24 cellular contexts compared by ENCODE assay signal in genomic region chrX:19792412-19792811, GRCh38.
DNase-seq lines count a peak whose midpoint lies in the region; ATAC-seq and TF ChIP-seq lines count a peak whose summit lies in the region.
"Had no signal": no experiment of that assay in that cellular context is flagged by ENCODE, and none has a peak within 500 bp of the region (broad histone marks: within the 10 kb centered on the region; RNA-seq: fewer than 3 reads in every experiment).

No MANE protein-coding gene starts in this region.

- in situ Hi-C loops in HAP-1 (cut with MboI; ENCODE audit: low sequenced_read_pairs), result no loop called here

- peaks cover 54% of the 10 kb centered on the region for H3K36me3 Mint-ChIP-seq in activated CD8-positive, alpha-beta T cell treated with anti-CD3 and anti-CD28 coated beads, Interleukin-2, amount 10 ng/mL, durations not matched to agents 7 days and 5 days (ENCODE audit: low read depth)
- H3K36me3 Mint-ChIP-seq in activated CD8-positive, alpha-beta T cell treated with anti-CD3 and anti-CD28 coated beads for 36 hours (ENCODE audit: low read depth), result peaks cover 40% of the 10 kb centered on the region

- no peak for ATAC-seq in activated CD8-positive, alpha-beta T cell treated with anti-CD3 and anti-CD28 coated beads, Interleukin-2, amount 10 ng/mL, durations not matched to agents 7 days and 5 days
- no peak for ATAC-seq in activated CD8-positive, alpha-beta T cell treated with anti-CD3 and anti-CD28 coated beads for 36 hours
- ATAC-seq: A549, esophagus mucosa, Right ventricle myocardium inferior had no signal

- H3K9me3 Mint-ChIP-seq in activated CD8-positive, alpha-beta T cell treated with anti-CD3 and anti-CD28 coated beads, Interleukin-2, amount 10 ng/mL, durations not matched to agents 7 days and 5 days (ENCODE audit: insufficient read depth), result no peaks in the 10 kb centered on the region
- H3K9me3 Mint-ChIP-seq in activated CD8-positive, alpha-beta T cell treated with anti-CD3 and anti-CD28 coated beads for 36 hours, result no peaks in the 10 kb centered on the region
- H3K9me3 Mint-ChIP-seq: activated naive CD8-positive, alpha-beta T cell treated with anti-CD3 and anti-CD28 coated beads, Interleukin-2, amount 10 ng/mL, durations not matched to agents 7 days and 5 days; T-helper 1 cell treated with Interleukin-12 subunit alpha and Interleukin-12 subunit beta and Interleukin-4 antibody, amounts not matched to agents 30 μg/mL and 1 μg/mL, for 36 hours had no signal

- H3K4me3 ChIP-seq in Karpas-422 (ENCODE audit: low read length), result no peak overlapping the region
- no peak overlapping the region for H3K4me3 ChIP-seq in smooth muscle cell
- H3K4me3 ChIP-seq in vagina, result no peak overlapping the region
- no peak overlapping the region for H3K4me3 ChIP-seq in BE2C (ENCODE audit: low read depth, low read length)
- no peak overlapping the region for H3K4me3 ChIP-seq in HAP-1
- H3K4me3 ChIP-seq: A549, BLaER1 had no signal

- peaks cover 72% of the 10 kb centered on the region for H3K4me1 Mint-ChIP-seq in activated CD8-positive, alpha-beta T cell treated with anti-CD3 and anti-CD28 coated beads, Interleukin-2, amount 10 ng/mL, durations not matched to agents 7 days and 5 days (ENCODE audit: low read depth)
- peaks cover 75% of the 10 kb centered on the region for H3K4me1 Mint-ChIP-seq in activated CD8-positive, alpha-beta T cell treated with anti-CD3 and anti-CD28 coated beads for 36 hours (ENCODE audit: low read depth)

- H3K36me3 ChIP-seq in Karpas-422 (ENCODE audit: insufficient read depth, low read length) (no peaks in the 10 kb centered on the region), smooth muscle cell (ENCODE audit: low read depth) (no peaks in the 10 kb centered on the region), vagina (no peaks in the 10 kb centered on the region), BE2C (no peaks in the 10 kb centered on the region), HAP-1 (replicated peaks) (no peaks in the 10 kb centered on the region)
- H3K36me3 ChIP-seq: BLaER1 had no signal

- H3K79me2 ChIP-seq in Karpas-422 (ENCODE audit: low read length) (peaks cover 78% of the 10 kb centered on the region), smooth muscle cell (ENCODE audit: low read depth) (no peaks in the 10 kb centered on the region)

- no peaks in the 10 kb centered on the region for H3K9me2 ChIP-seq in Karpas-422 (replicated peaks; ENCODE audit: insufficient read depth, low read length)

- H3K27ac Mint-ChIP-seq in activated CD8-positive, alpha-beta T cell treated with anti-CD3 and anti-CD28 coated beads, Interleukin-2, amount 10 ng/mL, durations not matched to agents 7 days and 5 days, result peak overlapping the region; percentile 25
- H3K27ac Mint-ChIP-seq in activated CD8-positive, alpha-beta T cell treated with anti-CD3 and anti-CD28 coated beads for 36 hours, result no peak overlapping the region

- H2AFZ ChIP-seq in Karpas-422 (ENCODE audit: low read length) (no peak overlapping the region), smooth muscle cell (ENCODE audit: low read depth) (no peak overlapping the region)

- H3K4me2 ChIP-seq in Karpas-422 (ENCODE audit: low read depth, low read length, poor library complexity, severe bottlenecking), result peak overlapping the region; percentile 24
- H3K4me2 ChIP-seq in smooth muscle cell, result no peak overlapping the region
- H3K4me2 ChIP-seq: A549, BLaER1 had no signal

- POLR2A ChIA-PET in activated CD8-positive, alpha-beta T cell treated with anti-CD3 and anti-CD28 coated beads, Interleukin-2, amount 10 ng/mL, durations not matched to agents 7 days and 5 days (lab: Charles Lee), result no interaction called here
- POLR2A ChIA-PET in activated CD8-positive, alpha-beta T cell treated with anti-CD3 and anti-CD28 coated beads for 36 hours (lab: Charles Lee), result interaction anchor here (0.6 to 0.8 kb wide), 2 partner anchors 15 to 94 kb away, joined by 3 read pairs; no protein-coding TSS in a partner anchor

- no peaks in the 10 kb centered on the region for H4K20me1 ChIP-seq in Karpas-422 (ENCODE audit: insufficient read depth, low read depth, low read length)
- no peaks in the 10 kb centered on the region for H4K20me1 ChIP-seq in smooth muscle cell (ENCODE audit: low read depth)
- H4K20me1 ChIP-seq: BLaER1 had no signal

- no peaks in the 10 kb centered on the region for H3K27me3 Mint-ChIP-seq in activated CD8-positive, alpha-beta T cell treated with anti-CD3 and anti-CD28 coated beads, Interleukin-2, amount 10 ng/mL, durations not matched to agents 7 days and 5 days (ENCODE audit: low read depth)
- no peaks in the 10 kb centered on the region for H3K27me3 Mint-ChIP-seq in activated CD8-positive, alpha-beta T cell treated with anti-CD3 and anti-CD28 coated beads for 36 hours
- H3K27me3 Mint-ChIP-seq: activated naive CD8-positive, alpha-beta T cell treated with anti-CD3 and anti-CD28 coated beads, Interleukin-2, amount 10 ng/mL, durations not matched to agents 7 days and 5 days had no signal

- H3K9ac ChIP-seq in Karpas-422 (ENCODE audit: low read length) (no peak overlapping the region; the same call in 1 of the 2 replicates), smooth muscle cell (ENCODE audit: low read depth) (no peak overlapping the region)
- H3K9ac ChIP-seq: BLaER1 had no signal

- TF ChIP-seq CTCF in activated CD8-positive, alpha-beta T cell treated with anti-CD3 and anti-CD28 coated beads for 36 hours (IDR thresholded peaks at IDR 0.05), result no peak
- TF ChIP-seq CTCF in smooth muscle cell (IDR thresholded peaks at IDR 0.05; ENCODE audit: borderline replicate concordance, insufficient read depth, poor library complexity, severe bottlenecking) (no peak), vagina (IDR thresholded peaks at IDR 0.05) (no peak), BE2C (IDR thresholded peaks at IDR 0.05; ENCODE audit: low read depth, low read length) (no peak)

- H3K4me1 ChIP-seq in Karpas-422 (ENCODE audit: low read length), result peaks cover 62% of the 10 kb centered on the region
- no peaks in the 10 kb centered on the region for H3K4me1 ChIP-seq in smooth muscle cell (ENCODE audit: low read depth)
- H3K4me1 ChIP-seq in vagina, result no peaks in the 10 kb centered on the region
- no peaks in the 10 kb centered on the region for H3K4me1 ChIP-seq in BE2C
- peaks cover 14% of the 10 kb centered on the region for H3K4me1 ChIP-seq in HAP-1
- H3K4me1 ChIP-seq: A549 had no signal

- 39% methylated on average over 4 of the region's 8 CpGs for WGBS in smooth muscle cell (ENCODE audit: low lambda C conversion rate)

- H3K27ac ChIP-seq in Karpas-422 (ENCODE audit: low read length), result peak overlapping the region; percentile 63
- H3K27ac ChIP-seq in smooth muscle cell (ENCODE audit: low read depth), result peak overlapping the region; percentile 65
- H3K27ac ChIP-seq in vagina, result no peak overlapping the region
- H3K27ac ChIP-seq: A549, BLaER1, VCaP had no signal

- no peaks in the 10 kb centered on the region for H3K9me3 ChIP-seq in Karpas-422 (ENCODE audit: low read length)
- no peaks in the 10 kb centered on the region for H3K9me3 ChIP-seq in smooth muscle cell (replicated peaks; ENCODE audit: low read depth)
- no peaks in the 10 kb centered on the region for H3K9me3 ChIP-seq in vagina
- H3K9me3 ChIP-seq in BE2C, result no peaks in the 10 kb centered on the region
- no peaks in the 10 kb centered on the region for H3K9me3 ChIP-seq in HAP-1
- H3K9me3 ChIP-seq: A549 had no signal

- intact Hi-C loops in activated CD8-positive, alpha-beta T cell treated with anti-CD3 and anti-CD28 coated beads for 36 hours (cut with micrococcal nuclease), result loop anchor here (10.0 kb wide), 2 partner anchors 92 to 108 kb away; partner anchors contain the start of gene SH3KBP1
- intact Hi-C loops in vagina (cut with DNase I), result no loop called here

- CTCF ChIA-PET in activated CD8-positive, alpha-beta T cell treated with anti-CD3 and anti-CD28 coated beads, Interleukin-2, amount 10 ng/mL, durations not matched to agents 7 days and 5 days (lab: Charles Lee), result interaction anchor here (0.8 kb wide), 1 partner anchor 52 kb away, joined by 3 read pairs; no protein-coding TSS in a partner anchor
- CTCF ChIA-PET in activated CD8-positive, alpha-beta T cell treated with anti-CD3 and anti-CD28 coated beads for 36 hours (lab: Charles Lee), result no interaction called here

- no peak overlapping the region for H3K4me3 Mint-ChIP-seq in activated CD8-positive, alpha-beta T cell treated with anti-CD3 and anti-CD28 coated beads, Interleukin-2, amount 10 ng/mL, durations not matched to agents 7 days and 5 days
- no peak overlapping the region for H3K4me3 Mint-ChIP-seq in activated CD8-positive, alpha-beta T cell treated with anti-CD3 and anti-CD28 coated beads for 36 hours

- DNase-seq in activated CD8-positive, alpha-beta T cell treated with anti-CD3 and anti-CD28 coated beads, Interleukin-2, amount 10 ng/mL, durations not matched to agents 7 days and 5 days, result no peak
- DNase-seq in activated CD8-positive, alpha-beta T cell treated with anti-CD3 and anti-CD28 coated beads for 36 hours, result no peak
- DNase-seq in Karpas-422 (peak; percentile 64), SIG-M5 treated with dmso at 0.1 percent for 504 hours (lab: John Stamatoyannopoulos, UW; ENCODE audit: unreplicated experiment) (peak; percentile 72), smooth muscle cell (lab: John Stamatoyannopoulos, UW; ENCODE audit: unreplicated experiment) (no peak), vagina (ENCODE audit: extremely low spot score in 2 of 2) (no peak), BE2C (no peak), HAP-1 (ENCODE audit: low spot score in 2 of 2) (no peak)
- DNase-seq: activated CD8-positive, alpha-beta memory T cell treated with anti-CD3 and anti-CD28 coated beads for 24 hours; activated naive CD8-positive, alpha-beta T cell treated with anti-CD3 and anti-CD28 coated beads, Interleukin-2, amount 10 ng/mL, durations not matched to agents 7 days and 5 days; activated T-cell treated with anti-CD3 and anti-CD28 coated beads, Interleukin-2, amount 50 U/mL, for 48 hours; effector CD8-positive, alpha-beta T cell; H7; Kasumi-1; kidney glomerular epithelial cell; NCI-H510A; nucleus accumbens; substantia nigra had no signal

- TF ChIP-seq POLR2A in vagina (IDR thresholded peaks at IDR 0.05), result no peak

- no peaks in the 10 kb centered on the region for H3F3A ChIP-seq in smooth muscle cell (ENCODE audit: low read depth)

- H3K27me3 ChIP-seq in Karpas-422 (ENCODE audit: low read length) (no peaks in the 10 kb centered on the region), smooth muscle cell (ENCODE audit: low read depth) (no peaks in the 10 kb centered on the region), vagina (no peaks in the 10 kb centered on the region), BE2C (no peaks in the 10 kb centered on the region), HAP-1 (ENCODE audit: low read depth) (no peaks in the 10 kb centered on the region)
- H3K27me3 ChIP-seq: BLaER1 had no signal

Comparison
In these comparisons a context has a peak if more than half of its experiments do, and no peak if none do; other contexts are left out.
1. DNase-seq: peak in Karpas-422 (single experiment) and SIG-M5 treated with dmso at 0.1 percent for 504 hours (single experiment); none in activated CD8-positive, alpha-beta T cell treated with anti-CD3 and anti-CD28 coated beads, Interleukin-2, amount 10 ng/mL, durations not matched to agents 7 days and 5 days (single experiment), activated CD8-positive, alpha-beta T cell treated with anti-CD3 and anti-CD28 coated beads for 36 hours (single experiment), smooth muscle cell (single experiment), vagina (0 of 2), BE2C (single experiment) and HAP-1 (0 of 2).